In genomic region chr17:35254107-35254802, GRCh38 we compare ENCODE assay signal across 1 cellular context.
TF ChIP-seq lines count a peak whose summit lies in the region.

No MANE protein-coding gene starts in this region.

TF ChIP-seq in A549, 52 proteins besides CTCF, POLR2A, EP300 and RAD21 (continued from another document):
- TF ChIP-seq CBX2 (IDR thresholded peaks at IDR 0.05; ENCODE audit: borderline replicate concordance, low read depth) (no peak), JUNB (IDR thresholded peaks at IDR 0.05) (peak; percentile 97)
